9 cellular contexts compared by ENCODE assay signal in genomic region chrX:15471016-15471415, GRCh38. TPM values are rescaled to one million over a fixed set of nuclear protein-coding genes. Genes with fewer than 3 reads are reported as not detected.
DNase-seq lines count a peak whose midpoint lies in the region; ATAC-seq and TF ChIP-seq lines count a peak whose summit lies in the region.
"Had no signal": no experiment of that assay in that cellular context is flagged by ENCODE, and none has a peak within 500 bp of the region (broad histone marks: within the 10 kb centered on the region; RNA-seq: fewer than 3 reads in every experiment).

No MANE protein-coding gene starts in this region.

- TF ChIP-seq EP300 in Ishikawa (IDR thresholded peaks at IDR 0.05; ENCODE audit: borderline replicate concordance): no peak

- H3K9me3 Mint-ChIP-seq in CD8-positive, alpha-beta T cell: no peaks in the 10 kb centered on the region
- H3K9me3 Mint-ChIP-seq in activated naive CD8-positive, alpha-beta T cell treated with anti-CD3 and anti-CD28 coated beads for 36 hours: no peaks in the 10 kb centered on the region

- peak; percentile 56 for ATAC-seq in CD8-positive, alpha-beta T cell
- ATAC-seq in GM19463 (IDR thresholded peaks at IDR 0.05; ENCODE audit: unreplicated experiment) (peak; percentile 75), Right ventricle myocardium inferior (peak; percentile 50)

- H3K4me3 Mint-ChIP-seq in CD8-positive, alpha-beta T cell: no peak overlapping the region
- H3K4me3 Mint-ChIP-seq in activated naive CD8-positive, alpha-beta T cell treated with anti-CD3 and anti-CD28 coated beads for 36 hours: no peak overlapping the region

- intact Hi-C loops in CD8-positive, alpha-beta T cell (cut with DNase I, micrococcal nuclease): loop anchor here in 1 of 2 experiments (1.0 to 10.0 kb wide), 2 partner anchors 94 to 122 kb away; no protein-coding TSS in a partner anchor
- intact Hi-C loops in Right ventricle myocardium inferior (cut with DNase I): no loop called here

- no peak overlapping the region for H3K27ac ChIP-seq in CD8-positive, alpha-beta T cell (ENCODE audit: low read depth, low read length)

- DNase-seq in CD8-positive, alpha-beta T cell: peak; percentile 1 to 66 (median 39)
- DNase-seq in SK-N-DZ (ENCODE audit: low spot score) (peak; percentile 51), Right ventricle myocardium inferior (ENCODE audit: missing footprints) (peak; percentile 48), putamen (ENCODE audit: low spot score) (peak; percentile 31), cortex of kidney (lab: John Stamatoyannopoulos, UW) (no peak)
- DNase-seq in activated naive CD8-positive, alpha-beta T cell treated with anti-CD3 and anti-CD28 coated beads for 36 hours: peak; percentile 23

- H3K27me3 Mint-ChIP-seq in CD8-positive, alpha-beta T cell (ENCODE audit: low read depth): peaks cover 5% of the 10 kb centered on the region
- no peaks in the 10 kb centered on the region for H3K27me3 Mint-ChIP-seq in activated naive CD8-positive, alpha-beta T cell treated with anti-CD3 and anti-CD28 coated beads for 36 hours

- CTCF ChIA-PET in CD8-positive, alpha-beta T cell (lab: Charles Lee): interaction anchor here (0.6 to 2.0 kb wide), 2 partner anchors 15 to 57 kb away, joined by 3 to 6 read pairs; no protein-coding TSS in a partner anchor

- no peaks in the 10 kb centered on the region for H3K36me3 Mint-ChIP-seq in CD8-positive, alpha-beta T cell
- H3K36me3 Mint-ChIP-seq in activated naive CD8-positive, alpha-beta T cell treated with anti-CD3 and anti-CD28 coated beads for 36 hours: no peaks in the 10 kb centered on the region

- no peaks in the 10 kb centered on the region for H3K4me1 ChIP-seq in CD8-positive, alpha-beta T cell (ENCODE audit: insufficient read depth, low read length)

- peak; percentile 66 for TF ChIP-seq RAD21 in Ishikawa (IDR thresholded peaks at IDR 0.05; ENCODE audit: low read depth)

- no peak overlapping the region for H3K27ac Mint-ChIP-seq in CD8-positive, alpha-beta T cell
- no peak overlapping the region for H3K27ac Mint-ChIP-seq in activated naive CD8-positive, alpha-beta T cell treated with anti-CD3 and anti-CD28 coated beads for 36 hours

- no peaks in the 10 kb centered on the region for H3K9me3 ChIP-seq in CD8-positive, alpha-beta T cell (ENCODE audit: low read length)

- H3K36me3 ChIP-seq in CD8-positive, alpha-beta T cell (ENCODE audit: insufficient read depth, low read length): no peaks in the 10 kb centered on the region

- no peaks in the 10 kb centered on the region for H3K27me3 ChIP-seq in CD8-positive, alpha-beta T cell (ENCODE audit: insufficient read depth, low read length)

- H3K4me3 ChIP-seq in CD8-positive, alpha-beta T cell (ENCODE audit: low read depth, low read length): no peak overlapping the region

- no peaks in the 10 kb centered on the region for H3K4me1 Mint-ChIP-seq in CD8-positive, alpha-beta T cell (ENCODE audit: low read depth)
- H3K4me1 Mint-ChIP-seq in activated naive CD8-positive, alpha-beta T cell treated with anti-CD3 and anti-CD28 coated beads for 36 hours: peaks cover 3% of the 10 kb centered on the region

- TF ChIP-seq CTCF in CD8-positive, alpha-beta T cell (IDR thresholded peaks at IDR 0.05): peak; percentile 58

- POLR2A ChIA-PET in CD8-positive, alpha-beta T cell (lab: Charles Lee): no interaction called here

TF ChIP-seq in Ishikawa, 13 proteins besides CTCF, POLR2A, EP300 and RAD21:
- no peak for TF ChIP-seq YY1 (IDR thresholded peaks at IDR 0.05; ENCODE audit: low read depth)
- TF ChIP-seq, protein P1, sequence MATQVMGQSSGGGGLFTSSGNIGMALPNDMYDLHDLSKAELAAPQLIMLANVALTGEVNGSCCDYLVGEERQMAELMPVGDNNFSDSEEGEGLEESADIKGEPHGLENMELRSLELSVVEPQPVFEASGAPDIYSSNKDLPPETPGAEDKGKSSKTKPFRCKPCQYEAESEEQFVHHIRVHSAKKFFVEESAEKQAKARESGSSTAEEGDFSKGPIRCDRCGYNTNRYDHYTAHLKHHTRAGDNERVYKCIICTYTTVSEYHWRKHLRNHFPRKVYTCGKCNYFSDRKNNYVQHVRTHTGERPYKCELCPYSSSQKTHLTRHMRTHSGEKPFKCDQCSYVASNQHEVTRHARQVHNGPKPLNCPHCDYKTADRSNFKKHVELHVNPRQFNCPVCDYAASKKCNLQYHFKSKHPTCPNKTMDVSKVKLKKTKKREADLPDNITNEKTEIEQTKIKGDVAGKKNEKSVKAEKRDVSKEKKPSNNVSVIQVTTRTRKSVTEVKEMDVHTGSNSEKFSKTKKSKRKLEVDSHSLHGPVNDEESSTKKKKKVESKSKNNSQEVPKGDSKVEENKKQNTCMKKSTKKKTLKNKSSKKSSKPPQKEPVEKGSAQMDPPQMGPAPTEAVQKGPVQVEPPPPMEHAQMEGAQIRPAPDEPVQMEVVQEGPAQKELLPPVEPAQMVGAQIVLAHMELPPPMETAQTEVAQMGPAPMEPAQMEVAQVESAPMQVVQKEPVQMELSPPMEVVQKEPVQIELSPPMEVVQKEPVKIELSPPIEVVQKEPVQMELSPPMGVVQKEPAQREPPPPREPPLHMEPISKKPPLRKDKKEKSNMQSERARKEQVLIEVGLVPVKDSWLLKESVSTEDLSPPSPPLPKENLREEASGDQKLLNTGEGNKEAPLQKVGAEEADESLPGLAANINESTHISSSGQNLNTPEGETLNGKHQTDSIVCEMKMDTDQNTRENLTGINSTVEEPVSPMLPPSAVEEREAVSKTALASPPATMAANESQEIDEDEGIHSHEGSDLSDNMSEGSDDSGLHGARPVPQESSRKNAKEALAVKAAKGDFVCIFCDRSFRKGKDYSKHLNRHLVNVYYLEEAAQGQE (IDR thresholded peaks at IDR 0.05; ENCODE audit: low read depth): no peak
- no peak for TF ChIP-seq NFIC (IDR thresholded peaks at IDR 0.05)
- no peak for TF ChIP-seq CREB1 (IDR thresholded peaks at IDR 0.05; ENCODE audit: low read depth)
- no peak for TF ChIP-seq EGR1 (IDR thresholded peaks at IDR 0.05)
- TF ChIP-seq CEBPB (IDR thresholded peaks at IDR 0.05): no peak
- TF ChIP-seq TAF1 (IDR thresholded peaks at IDR 0.05; ENCODE audit: low read depth): no peak
- TF ChIP-seq, protein P2, sequence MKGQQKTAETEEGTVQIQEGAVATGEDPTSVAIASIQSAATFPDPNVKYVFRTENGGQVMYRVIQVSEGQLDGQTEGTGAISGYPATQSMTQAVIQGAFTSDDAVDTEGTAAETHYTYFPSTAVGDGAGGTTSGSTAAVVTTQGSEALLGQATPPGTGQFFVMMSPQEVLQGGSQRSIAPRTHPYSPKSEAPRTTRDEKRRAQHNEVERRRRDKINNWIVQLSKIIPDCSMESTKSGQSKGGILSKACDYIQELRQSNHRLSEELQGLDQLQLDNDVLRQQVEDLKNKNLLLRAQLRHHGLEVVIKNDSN (IDR thresholded peaks at IDR 0.05): no peak
- no peak for TF ChIP-seq ZBTB7A (IDR thresholded peaks at IDR 0.05; ENCODE audit: low read depth)
- TF ChIP-seq, protein P3, sequence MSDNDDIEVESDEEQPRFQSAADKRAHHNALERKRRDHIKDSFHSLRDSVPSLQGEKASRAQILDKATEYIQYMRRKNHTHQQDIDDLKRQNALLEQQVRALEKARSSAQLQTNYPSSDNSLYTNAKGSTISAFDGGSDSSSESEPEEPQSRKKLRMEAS (IDR thresholded peaks at IDR 0.05): no peak
- no peak for TF ChIP-seq FOXM1 (IDR thresholded peaks at IDR 0.05; ENCODE audit: borderline replicate concordance, low read depth)
- TF ChIP-seq TEAD4 (IDR thresholded peaks at IDR 0.05): no peak
- no peak for TF ChIP-seq TCF12 (IDR thresholded peaks at IDR 0.05; ENCODE audit: low read depth)

RNA-seq across cellular contexts. Expression of gene PIR, which starts 22.1 kb away (rescaled TPM):
- total RNA-seq in CD8-positive, alpha-beta T cell: not detected
- 19.4 and 32.5 TPM in 2 replicates for polyA plus RNA-seq in SK-N-DZ (2014; cell fraction: cytosol; rRNA removed)
- 12.2 and 20.0 TPM in 2 replicates for polyA plus RNA-seq in SK-N-DZ (2014; cell fraction: nucleus; rRNA removed)
- total RNA-seq in activated naive CD8-positive, alpha-beta T cell treated with anti-CD3 and anti-CD28 coated beads for 36 hours: 1 to 10 TPM; 1.9 to 3.0 TPM
- total RNA-seq in Right ventricle myocardium inferior: 13.2 TPM

RNA-seq across cellular contexts. Expression of gene BMX, which starts 29.6 kb away (rescaled TPM):
- total RNA-seq in CD8-positive, alpha-beta T cell: not detected
- 0.05 and 0.41 TPM in 2 replicates for polyA plus RNA-seq in SK-N-DZ (2014; cell fraction: cytosol; rRNA removed)
- polyA plus RNA-seq in SK-N-DZ (2014; cell fraction: nucleus; rRNA removed): 0.12 and 0.36 TPM in 2 replicates
- not detected for total RNA-seq in activated naive CD8-positive, alpha-beta T cell treated with anti-CD3 and anti-CD28 coated beads for 36 hours
- total RNA-seq in Right ventricle myocardium inferior: 1.4 TPM
- total RNA-seq: T-helper 1 cell treated with Interleukin-12 subunit alpha and Interleukin-12 subunit beta and Interleukin-4 antibody, amounts not matched to agents 30 ng/mL and 1 ng/mL, for 36 hours had no signal
